In the genomic region with DNA sequence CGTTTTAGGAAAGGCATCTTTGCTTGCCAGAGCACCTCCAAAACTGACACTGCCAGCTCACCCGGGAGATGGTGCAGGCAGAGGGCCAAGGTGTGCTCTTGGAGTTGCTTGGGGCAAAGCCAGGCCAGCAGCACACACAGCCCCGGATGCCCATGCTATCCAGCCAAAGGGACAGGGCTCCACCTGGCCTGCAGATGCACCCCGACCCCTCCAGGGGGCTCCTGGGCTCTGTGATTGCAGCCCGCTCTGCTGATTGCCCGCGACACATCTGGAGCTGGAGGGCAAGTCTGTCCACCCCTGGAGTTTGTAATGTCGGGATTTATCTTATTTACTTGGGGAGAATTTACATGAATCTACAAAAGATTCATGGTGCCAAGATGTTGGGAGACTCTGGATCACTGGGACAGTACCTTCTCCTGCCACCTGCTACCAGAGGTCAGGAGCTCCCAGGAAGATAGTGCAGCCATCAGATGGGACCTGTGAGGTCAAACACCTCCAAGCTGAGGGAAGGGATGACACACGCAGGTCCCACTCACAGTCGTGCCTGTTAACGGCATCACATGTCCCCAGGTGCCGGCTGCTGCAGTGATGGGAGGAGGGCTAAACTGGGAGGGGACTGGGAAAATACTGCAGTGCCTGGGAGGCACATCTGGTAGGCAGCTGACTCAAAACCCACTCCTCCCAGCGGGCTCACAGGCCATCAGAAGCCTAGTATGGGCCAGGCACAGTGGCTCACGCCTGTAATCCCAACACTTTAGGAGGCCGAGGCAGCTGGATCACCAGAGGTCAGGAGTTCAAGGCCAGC, we compare ENCODE assay signal across 8 cellular contexts. TPM values are rescaled to one million over a fixed set of nuclear protein-coding genes. Genes with fewer than 3 reads are reported as not detected.
DNase-seq lines count a peak whose midpoint lies in the region; ATAC-seq and TF ChIP-seq lines count a peak whose summit lies in the region.

No MANE protein-coding gene starts in this region.

- intact Hi-C loops in thyroid gland (cut with DNase I) = no loop called here

- H3K27ac ChIP-seq in thyroid gland = no peak overlapping the region

- no peak for TF ChIP-seq POLR2A in thyroid gland (IDR thresholded peaks at IDR 0.05)

- ATAC-seq in GM19397 (IDR thresholded peaks at IDR 0.05; ENCODE audit: unreplicated experiment) = no peak

- peak in 3 of 6 experiments; percentile 10 to 39 (median 18) for TF ChIP-seq CTCF in thyroid gland (IDR thresholded peaks at IDR 0.05)

- no peaks in the 10 kb centered on the region for H3K27me3 ChIP-seq in NT2/D1 (ENCODE audit: insufficient read depth, insufficient read length)
- H3K27me3 ChIP-seq in thyroid gland = no peaks in the 10 kb centered on the region

- H3K4me1 ChIP-seq in NT2/D1 (ENCODE audit: insufficient read depth, insufficient read length) = peaks cover 11% of the 10 kb centered on the region
- H3K4me1 ChIP-seq in thyroid gland = peaks cover 0 to 4% of the 10 kb centered on the region in 2 donors

- 54 to 60% methylated on average over 11 to 15 of the region's 15 CpGs for WGBS in thyroid gland, 2 donors

- no peaks in the 10 kb centered on the region for H3K9me3 ChIP-seq in NT2/D1 (ENCODE audit: insufficient read depth, low read length)
- no peaks in the 10 kb centered on the region for H3K9me3 ChIP-seq in thyroid gland

- H3K4me3 ChIP-seq in NT2/D1 (ENCODE audit: insufficient read length, low read depth) = no peak overlapping the region
- H3K4me3 ChIP-seq in thyroid gland (replicated peaks in 1 of 3) = no peak overlapping the region

- H3K9ac ChIP-seq in NT2/D1 (ENCODE audit: insufficient read length, low read depth) = peak overlapping the region; percentile 36

- peak; percentile 31 to 61 for DNase-seq in NCI-H524 (lab: John Stamatoyannopoulos, UW)
- no peak for DNase-seq in NCI-H524 treated with DMSO at 0.1 percent for 48 hours (lab: John Stamatoyannopoulos, UW)
- no peak for DNase-seq in NT2/D1 (ENCODE audit: low read depth, low spot score)
- peak; percentile 27 for DNase-seq in activated naive CD8-positive, alpha-beta T cell treated with anti-CD3 and anti-CD28 coated beads, Interleukin-2, amount 50 U/mL, for 16 hours (ENCODE audit: low read depth, low spot score)
- peak; percentile 90 for DNase-seq in iPS-NIHi11 (ENCODE audit: low spot score)
- DNase-seq in thyroid gland = peak; percentile 33 to 35
- DNase-seq in COLO829 (ENCODE audit: low spot score) = no peak

- no peaks in the 10 kb centered on the region for H3K36me3 ChIP-seq in NT2/D1 (ENCODE audit: insufficient read depth, insufficient read length, low read length)
- H3K36me3 ChIP-seq in thyroid gland = peaks cover 15 to 16% of the 10 kb centered on the region in 2 donors

RNA-seq across cellular contexts. Expression of a gene that starts 17.2 kb away (rescaled TPM):
- total RNA-seq in thyroid gland = 10 to 100 TPM; 49.2 to 88.0 (median 61.9) TPM

RNA-seq across cellular contexts. Expression of a gene that starts 38.2 kb away (rescaled TPM):
- total RNA-seq in thyroid gland = under 1 TPM in 1 of 4 donors, not detected in 3; 0.67 TPM

RNA-seq across cellular contexts. Expression of a gene that starts 58.2 kb away (rescaled TPM):
- 10 to 100 TPM in 2 of 4 donors, 1 to 10 TPM in 2; 7.2 to 17.7 (median 9.9) TPM for total RNA-seq in thyroid gland

Comparison
In these comparisons a context has a peak if more than half of its experiments do, and no peak if none do; other contexts are left out.
1. DNase-seq: peak in NCI-H524 (2 of 2), activated naive CD8-positive, alpha-beta T cell treated with anti-CD3 and anti-CD28 coated beads, Interleukin-2, amount 50 U/mL, for 16 hours (single experiment), iPS-NIHi11 (single experiment) and thyroid gland (2 of 2); none in NCI-H524 treated with DMSO at 0.1 percent for 48 hours (single experiment), NT2/D1 (single experiment) and COLO829 (single experiment).